Comparison of ENCODE assay signal across 30 cellular contexts in genomic region chr4:7293703-7294102, GRCh38.
"Had no signal": no experiment of that assay in that cellular context is flagged by ENCODE, and none has a peak within 500 bp of the region (broad histone marks: within the 10 kb centered on the region; RNA-seq: fewer than 3 reads in every experiment).

No MANE protein-coding gene starts in this region.

- H3K4me3 ChIP-seq: body of pancreas, coronary artery, dorsolateral prefrontal cortex, esophagus muscularis mucosa, gastrocnemius medialis, heart left ventricle had no signal

- H3K4me1 Mint-ChIP-seq: activated CD4-positive, alpha-beta memory T cell treated with anti-CD3 and anti-CD28 coated beads, Interleukin-2, amount 10 ng/mL, durations not matched to agents 7 days and 5 days; activated CD4-positive, alpha-beta T cell treated with anti-CD3 and anti-CD28 coated beads, Interleukin-2, amount 10 ng/mL, durations not matched to agents 7 days and 5 days; endodermal cell had no signal

- H3K4me3 Mint-ChIP-seq: activated CD4-positive, alpha-beta memory T cell treated with anti-CD3 and anti-CD28 coated beads, Interleukin-2, amount 10 ng/mL, durations not matched to agents 7 days and 5 days; activated CD4-positive, alpha-beta T cell treated with anti-CD3 and anti-CD28 coated beads, Interleukin-2, amount 10 ng/mL, durations not matched to agents 7 days and 5 days; activated naive CD8-positive, alpha-beta T cell; activated T-cell treated with anti-CD3 and anti-CD28 coated beads, Interleukin-2, amount 50 U/mL, for 24 hours; activated T-cell treated with anti-CD3 and anti-CD28 coated beads, Interleukin-2, amount 50 U/mL, for 72 hours; dendritic cell treated with granulocyte-macrophage colony-stimulating factor and Interleukin-4, amounts not matched to agents 40 ng/mL and 50 ng/mL, for 4 days; endodermal cell; WTC11 had no signal

- H3K27me3 Mint-ChIP-seq: activated CD4-positive, alpha-beta memory T cell treated with anti-CD3 and anti-CD28 coated beads, Interleukin-2, amount 10 ng/mL, durations not matched to agents 7 days and 5 days; activated CD4-positive, alpha-beta T cell treated with anti-CD3 and anti-CD28 coated beads, Interleukin-2, amount 10 ng/mL, durations not matched to agents 7 days and 5 days had no signal

- H3K36me3 ChIP-seq: esophagus muscularis mucosa, gastrocnemius medialis, heart left ventricle had no signal

- H3K9me3 ChIP-seq: body of pancreas, esophagus muscularis mucosa, gastrocnemius medialis, heart left ventricle had no signal

- H3K36me3 Mint-ChIP-seq: activated naive CD8-positive, alpha-beta T cell; WTC11 had no signal

- ATAC-seq: activated T-cell treated with anti-CD3 and anti-CD28 coated beads, Interleukin-2, amount 50 U/mL, for 72 hours; body of pancreas; gastrocnemius medialis; heart left ventricle; WTC11 had no signal

- H3K9me3 Mint-ChIP-seq: activated CD4-positive, alpha-beta memory T cell treated with anti-CD3 and anti-CD28 coated beads, Interleukin-2, amount 10 ng/mL, durations not matched to agents 7 days and 5 days; activated CD4-positive, alpha-beta T cell treated with anti-CD3 and anti-CD28 coated beads, Interleukin-2, amount 10 ng/mL, durations not matched to agents 7 days and 5 days; activated T-cell treated with anti-CD3 and anti-CD28 coated beads, Interleukin-2, amount 50 U/mL, for 24 hours; activated T-cell treated with anti-CD3 and anti-CD28 coated beads, Interleukin-2, amount 50 U/mL, for 72 hours; dendritic cell treated with granulocyte-macrophage colony-stimulating factor and Interleukin-4, amounts not matched to agents 40 ng/mL and 50 ng/mL, for 4 days; endodermal cell; WTC11 had no signal

- H3K27me3 ChIP-seq: body of pancreas, dorsolateral prefrontal cortex, esophagus muscularis mucosa had no signal

- H3K27ac Mint-ChIP-seq: activated CD4-positive, alpha-beta memory T cell treated with anti-CD3 and anti-CD28 coated beads, Interleukin-2, amount 10 ng/mL, durations not matched to agents 7 days and 5 days; activated CD4-positive, alpha-beta T cell treated with anti-CD3 and anti-CD28 coated beads, Interleukin-2, amount 10 ng/mL, durations not matched to agents 7 days and 5 days; activated naive CD8-positive, alpha-beta T cell; activated T-cell treated with anti-CD3 and anti-CD28 coated beads, Interleukin-2, amount 50 U/mL, for 24 hours; activated T-cell treated with anti-CD3 and anti-CD28 coated beads, Interleukin-2, amount 50 U/mL, for 72 hours; dendritic cell treated with granulocyte-macrophage colony-stimulating factor and Interleukin-4, amounts not matched to agents 40 ng/mL and 50 ng/mL, for 4 days; endodermal cell; WTC11 had no signal

- H3K27ac ChIP-seq: body of pancreas, coronary artery, esophagus muscularis mucosa, foreskin keratinocyte, gastrocnemius medialis, heart left ventricle had no signal

- H3K4me1 ChIP-seq: body of pancreas, foreskin keratinocyte, gastrocnemius medialis had no signal

- DNase-seq: activated CD4-positive, alpha-beta memory T cell treated with anti-CD3 and anti-CD28 coated beads, Interleukin-2, amount 10 ng/mL, durations not matched to agents 7 days and 5 days; activated CD4-positive, alpha-beta T cell treated with anti-CD3 and anti-CD28 coated beads for 1 hour; activated CD4-positive, alpha-beta T cell treated with anti-CD3 and anti-CD28 coated beads for 4 hours; activated CD4-positive, alpha-beta T cell treated with anti-CD3 and anti-CD28 coated beads, Interleukin-2, amount 10 ng/mL, durations not matched to agents 7 days and 5 days; activated CD4-positive, alpha-beta T cell treated with anti-CD3 and anti-CD28 coated beads, Interleukin-2, amount 50 U/mL, for 4 hours; activated CD8-positive, alpha-beta memory T cell treated with anti-CD3 and anti-CD28 coated beads, Interleukin-2, amount 50 U/mL, for 48 hours; activated gamma-delta T cell; activated naive CD4-positive, alpha-beta T cell treated with anti-CD3 and anti-CD28 coated beads, Interleukin-2, amount 50 U/mL, for 16 hours; activated naive CD4-positive, alpha-beta T cell treated with Interleukin-2 at 50 U/mL for 16 hours; activated T-cell treated with anti-CD3 and anti-CD28 coated beads for 4 hours; activated T-cell treated with anti-CD3 and anti-CD28 coated beads, Interleukin-2, amount 50 U/mL, for 24 hours; activated T-cell treated with anti-CD3 and anti-CD28 coated beads, Interleukin-2, amount 50 U/mL, for 72 hours; amniotic stem cell; anterior cingulate cortex; body of pancreas; central memory CD4-positive, alpha-beta T cell; cerebellar nuclear complex; dorsolateral prefrontal cortex; effector memory CD4-positive, alpha-beta T cell; endodermal cell; foreskin keratinocyte; gastrocnemius medialis; glutamatergic neuron; T-helper 2 cell had no signal
